1 cellular context compared by ENCODE assay signal in genomic region chr9:77779010-77779409, GRCh38.
TF ChIP-seq lines count a peak whose summit lies in the region.

No MANE protein-coding gene starts in this region.

TF ChIP-seq in WTC11, 78 proteins besides CTCF, POLR2A, EP300 and RAD21 (continued from another document):
- TF ChIP-seq E2F5 (CRISPR knock-in tag; IDR thresholded peaks at IDR 0.05) (no peak), ZNF396 (CRISPR knock-in tag; IDR thresholded peaks at IDR 0.05; ENCODE audit: borderline replicate concordance) (no peak), ZBTB21 (CRISPR knock-in tag; IDR thresholded peaks at IDR 0.05; ENCODE audit: borderline replicate concordance) (no peak), FOXK1 (CRISPR knock-in tag; IDR thresholded peaks at IDR 0.05) (no peak), PRRX2 (CRISPR knock-in tag; IDR thresholded peaks at IDR 0.05) (no peak)
- TF ChIP-seq, protein P1, sequence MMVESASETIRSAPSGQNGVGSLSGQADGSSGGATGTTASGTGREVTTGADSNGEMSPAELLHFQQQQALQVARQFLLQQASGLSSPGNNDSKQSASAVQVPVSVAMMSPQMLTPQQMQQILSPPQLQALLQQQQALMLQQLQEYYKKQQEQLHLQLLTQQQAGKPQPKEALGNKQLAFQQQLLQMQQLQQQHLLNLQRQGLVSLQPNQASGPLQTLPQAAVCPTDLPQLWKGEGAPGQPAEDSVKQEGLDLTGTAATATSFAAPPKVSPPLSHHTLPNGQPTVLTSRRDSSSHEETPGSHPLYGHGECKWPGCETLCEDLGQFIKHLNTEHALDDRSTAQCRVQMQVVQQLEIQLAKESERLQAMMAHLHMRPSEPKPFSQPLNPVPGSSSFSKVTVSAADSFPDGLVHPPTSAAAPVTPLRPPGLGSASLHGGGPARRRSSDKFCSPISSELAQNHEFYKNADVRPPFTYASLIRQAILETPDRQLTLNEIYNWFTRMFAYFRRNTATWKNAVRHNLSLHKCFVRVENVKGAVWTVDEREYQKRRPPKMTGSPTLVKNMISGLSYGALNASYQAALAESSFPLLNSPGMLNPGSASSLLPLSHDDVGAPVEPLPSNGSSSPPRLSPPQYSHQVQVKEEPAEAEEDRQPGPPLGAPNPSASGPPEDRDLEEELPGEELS (CRISPR knock-in tag; IDR thresholded peaks at IDR 0.05) = no peak
TF ChIP-seq in WTC11: peak in this region for 0.
